ENCODE assay signal across 8 cellular contexts in the genomic region with DNA sequence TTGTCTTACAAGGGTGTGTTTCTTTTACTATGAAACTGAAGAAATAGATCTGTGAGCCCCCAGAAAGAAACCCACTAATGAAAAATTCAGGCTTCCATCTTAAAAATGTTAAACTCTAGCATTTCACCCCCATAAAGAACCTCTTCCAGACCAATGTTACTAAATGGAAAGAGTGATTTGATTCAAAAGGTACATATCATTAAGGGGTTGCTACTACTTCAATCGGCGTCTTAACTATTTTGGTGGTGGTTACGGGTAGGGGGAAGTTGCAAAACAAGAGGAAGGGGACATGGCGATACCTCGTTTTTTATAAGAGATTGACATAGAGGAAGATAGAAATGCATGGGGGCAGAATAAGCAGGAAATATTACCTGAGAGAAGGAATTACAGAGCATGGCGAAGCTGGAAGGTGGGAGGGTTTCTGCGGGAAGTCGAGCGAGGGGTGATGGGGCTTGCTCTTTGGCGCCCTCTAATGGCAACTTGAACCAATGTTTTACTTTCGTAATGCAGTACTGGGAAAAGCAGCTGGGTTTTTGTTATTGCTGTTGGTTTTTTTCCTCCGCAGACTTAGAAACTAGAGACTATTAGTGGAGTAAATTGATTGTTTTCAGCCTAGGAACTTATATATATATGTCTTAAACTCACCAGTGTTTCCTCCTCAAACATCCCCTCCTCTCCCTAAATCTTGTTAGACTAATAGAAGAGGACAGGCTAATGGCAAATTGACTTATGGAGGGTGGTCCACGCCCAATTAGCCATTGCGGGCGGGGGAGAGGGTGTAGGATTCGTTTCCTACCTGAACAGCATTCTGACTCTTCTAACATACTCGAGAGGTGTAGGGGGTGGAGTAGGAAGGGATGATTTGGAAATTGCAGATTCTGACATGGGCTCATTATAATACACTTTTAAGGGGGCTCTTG. TPM values are rescaled to one million over a fixed set of nuclear protein-coding genes. Genes with fewer than 3 reads are reported as not detected.
DNase-seq lines count a peak whose midpoint lies in the region; ATAC-seq and TF ChIP-seq lines count a peak whose summit lies in the region.

No MANE protein-coding gene starts in this region.

- POLR2A ChIA-PET in activated CD8-positive, alpha-beta T cell treated with anti-CD3 and anti-CD28 coated beads for 36 hours (lab: Charles Lee), result no interaction called here

- H3K4me1 Mint-ChIP-seq in activated CD8-positive, alpha-beta T cell treated with anti-CD3 and anti-CD28 coated beads for 36 hours (ENCODE audit: low read depth), result peaks cover 23% of the 10 kb centered on the region

- H3K4me3 Mint-ChIP-seq in activated CD8-positive, alpha-beta T cell treated with anti-CD3 and anti-CD28 coated beads for 36 hours, result no peak overlapping the region

- intact Hi-C loops in activated CD8-positive, alpha-beta T cell treated with anti-CD3 and anti-CD28 coated beads for 36 hours (cut with micrococcal nuclease), result loop anchor here (5.0 kb wide), 1 partner anchor 488 kb away; no protein-coding TSS in a partner anchor

- no peak overlapping the region for H3K27ac Mint-ChIP-seq in activated CD8-positive, alpha-beta T cell treated with anti-CD3 and anti-CD28 coated beads for 36 hours

- H3K27me3 Mint-ChIP-seq in activated CD8-positive, alpha-beta T cell treated with anti-CD3 and anti-CD28 coated beads for 36 hours, result peaks cover 86% of the 10 kb centered on the region

- H3K4me1 ChIP-seq in foreskin keratinocyte, result peaks cover 10% of the 10 kb centered on the region
- H3K4me1 ChIP-seq in neutrophil (ENCODE audit: control insufficient read depth in 1 of 2, insufficient read depth in 1 of 2, low read depth in 1 of 2, low read length in 1 of 2), result peaks cover 28 to 74% of the 10 kb centered on the region in 2 experiments

- H3K36me3 Mint-ChIP-seq in activated CD8-positive, alpha-beta T cell treated with anti-CD3 and anti-CD28 coated beads for 36 hours (ENCODE audit: low read depth), result peaks cover 6% of the 10 kb centered on the region

- TF ChIP-seq CTCF in activated CD8-positive, alpha-beta T cell treated with anti-CD3 and anti-CD28 coated beads for 36 hours (IDR thresholded peaks at IDR 0.05), result peak; percentile 75
- TF ChIP-seq CTCF in foreskin keratinocyte (conservative IDR thresholded peaks at IDR 0.05), result peak; percentile 92
- peak; percentile 26 for TF ChIP-seq CTCF in neutrophil (IDR thresholded peaks at IDR 0.05)

- ATAC-seq in GM19463 (IDR thresholded peaks at IDR 0.05; ENCODE audit: unreplicated experiment), result peak; percentile 63
- peak; percentile 53 for ATAC-seq in HG03520 (IDR thresholded peaks at IDR 0.05; ENCODE audit: unreplicated experiment)
- ATAC-seq in activated CD8-positive, alpha-beta T cell treated with anti-CD3 and anti-CD28 coated beads for 36 hours, result peak; percentile 50
- peak; percentile 61 for ATAC-seq in foreskin keratinocyte

- H3K27ac ChIP-seq in foreskin keratinocyte (no peak overlapping the region), neutrophil (no peak overlapping the region)

- peaks cover 2% of the 10 kb centered on the region for H3K9me3 Mint-ChIP-seq in activated CD8-positive, alpha-beta T cell treated with anti-CD3 and anti-CD28 coated beads for 36 hours

- no peaks in the 10 kb centered on the region for H3K36me3 ChIP-seq in neutrophil

- H3K9me3 ChIP-seq in neutrophil, result no peaks in the 10 kb centered on the region

- peak overlapping the region; percentile 15 to 59 for H3K4me3 ChIP-seq in neutrophil (ENCODE audit: low read depth in 1 of 2, low read length in 1 of 2)

- H3K27me3 ChIP-seq in foreskin keratinocyte, result peaks cover 40% of the 10 kb centered on the region
- peaks cover 100% of the 10 kb centered on the region for H3K27me3 ChIP-seq in neutrophil

- CTCF ChIA-PET in activated CD8-positive, alpha-beta T cell treated with anti-CD3 and anti-CD28 coated beads for 36 hours (lab: Charles Lee), result interaction anchor here (1.0 to 2.2 kb wide), 9 partner anchors 9 to 984 kb away, joined by 3 to 13 read pairs (median 6); no protein-coding TSS in a partner anchor

- DNase-seq in DMS114 treated with DMSO at 0.1 percent for 48 hours (lab: John Stamatoyannopoulos, UW; ENCODE audit: unreplicated experiment) (peak; percentile 76), NCI-H345 (lab: John Stamatoyannopoulos, UW) (peak; percentile 81), foreskin keratinocyte (peak; percentile 34 to 66)
- peak; percentile 60 for DNase-seq in activated CD8-positive, alpha-beta T cell treated with anti-CD3 and anti-CD28 coated beads for 36 hours
- DNase-seq in activated CD8-positive, alpha-beta memory T cell treated with anti-CD3 and anti-CD28 coated beads, Interleukin-2, amount 50 U/mL, for 4 hours, result no peak

RNA-seq across cellular contexts. Expression of a gene that starts 11.3 kb away (rescaled TPM):
- not detected for total RNA-seq in activated CD8-positive, alpha-beta T cell treated with anti-CD3 and anti-CD28 coated beads for 36 hours
- total RNA-seq in foreskin keratinocyte, result 0.07 and 0.32 TPM in 2 replicates
- 0.03 and 0.09 TPM in 2 replicates for polyA plus RNA-seq in foreskin keratinocyte

Comparison
In these comparisons a context has a peak if more than half of its experiments do, and no peak if none do; other contexts are left out.
1. CTCF ChIP-seq: peak in every context shown above with its lines; median percentile 92 in foreskin keratinocyte; 75 in activated CD8-positive, alpha-beta T cell treated with anti-CD3 and anti-CD28 coated beads for 36 hours; 26 in neutrophil.